In genomic region chr3:108322352-108322751, GRCh38 we compare ENCODE assay signal across 13 cellular contexts. TPM values are rescaled to one million over a fixed set of nuclear protein-coding genes. Genes with fewer than 3 reads are reported as not detected.
DNase-seq lines count a peak whose midpoint lies in the region; ATAC-seq and TF ChIP-seq lines count a peak whose summit lies in the region.
"Had no signal": no experiment of that assay in that cellular context is flagged by ENCODE, and none has a peak within 500 bp of the region (broad histone marks: within the 10 kb centered on the region; RNA-seq: fewer than 3 reads in every experiment).

No MANE protein-coding gene starts in this region.

- ATAC-seq in T-cell (replicated peaks in 1 of 4), result peak in 2 of 4 experiments; percentile 32 to 40
- no peak for ATAC-seq in PC-3
- ATAC-seq: psoas muscle had no signal

- POLR2A ChIA-PET in T-cell (lab: Charles Lee) (interaction anchor here in 1 of 2 donors (0.6 to 0.7 kb wide), 2 partner anchors 99 to 168 kb away, joined by 3 read pairs; no protein-coding TSS in a partner anchor), PC-3 (lab: Charles Lee; ENCODE audit: unreplicated experiment) (no interaction called here), Caco-2 (lab: Charles Lee) (no interaction called here)

- H3K27me3 ChIP-seq in PC-3 (ENCODE audit: low read length), result no peaks in the 10 kb centered on the region
- peaks cover 25% of the 10 kb centered on the region for H3K27me3 ChIP-seq in left ventricle myocardium inferior (ENCODE audit: low read depth)
- H3K27me3 ChIP-seq in Caco-2 (replicated peaks; ENCODE audit: control insufficient read depth, insufficient read depth, low read length), result no peaks in the 10 kb centered on the region

- no peak overlapping the region for H2AFZ ChIP-seq in PC-3 (ENCODE audit: low read length)

- H3K36me3 ChIP-seq in PC-3 (ENCODE audit: low read depth, low read length) (no peaks in the 10 kb centered on the region), left ventricle myocardium inferior (no peaks in the 10 kb centered on the region), Caco-2 (ENCODE audit: control insufficient read depth, insufficient read depth, low read length) (no peaks in the 10 kb centered on the region)

- BruUV-seq in PC-3 (replicated peaks; lab: Mats Ljungman, UMichigan), result no TSS peak
- no TSS peak for BruUV-seq in Caco-2 (replicated peaks; lab: Mats Ljungman, UMichigan)

- peaks cover 3% of the 10 kb centered on the region for H3K36me3 Mint-ChIP-seq in T-cell
- H3K36me3 Mint-ChIP-seq in Caco-2 (ENCODE audit: insufficient read depth, unreplicated experiment), result no peaks in the 10 kb centered on the region

- H4K20me1 ChIP-seq in PC-3 (ENCODE audit: low read length), result no peaks in the 10 kb centered on the region

- no peak overlapping the region for H3K9ac ChIP-seq in PC-3 (ENCODE audit: low read length)

- intact Hi-C loops in PC-3 (cut with micrococcal nuclease) (no loop called here), left ventricle myocardium inferior (cut with micrococcal nuclease) (no loop called here), Caco-2 (cut with micrococcal nuclease; ENCODE audit: unreplicated experiment) (loop anchor here (1.0 kb wide), 1 partner anchor 169 kb away; no protein-coding TSS in a partner anchor)

- no peaks in the 10 kb centered on the region for H3F3A ChIP-seq in PC-3 (ENCODE audit: low read length, unreplicated experiment)

- DNase-seq in AG09309 (ENCODE audit: low read depth) (no peak), COLO829 (ENCODE audit: low spot score) (peak; percentile 17), T-cell (peak in 25 of 34 experiments; percentile 1 to 61 (median 14)), epithelial cell of proximal tubule (ENCODE audit: low read depth) (no peak), PC-3 (no peak), left ventricle myocardium inferior (no peak), Caco-2 (no peak)
- no peak for DNase-seq in effector CD4-positive, alpha-beta T cell
- DNase-seq: H9, NCI-H146, psoas muscle had no signal

- H3K4me2 ChIP-seq in PC-3 (ENCODE audit: low read length), result no peak overlapping the region

- peaks cover 0 to 4% (median 0%) of the 10 kb centered on the region in 3 donors for H3K9me3 Mint-ChIP-seq in T-cell
- peaks cover 5% of the 10 kb centered on the region for H3K9me3 Mint-ChIP-seq in Caco-2 (ENCODE audit: unreplicated experiment)
- H3K9me3 Mint-ChIP-seq: H9 had no signal

- H3K9me3 ChIP-seq in PC-3 (ENCODE audit: low read length) (no peaks in the 10 kb centered on the region), left ventricle myocardium inferior (replicated peaks) (no peaks in the 10 kb centered on the region), Caco-2 (no peaks in the 10 kb centered on the region)
- H3K9me3 ChIP-seq: psoas muscle had no signal

- peaks cover 0 to 15% (median 12%) of the 10 kb centered on the region in 3 donors for H3K4me1 Mint-ChIP-seq in T-cell
- peaks cover 12% of the 10 kb centered on the region for H3K4me1 Mint-ChIP-seq in Caco-2 (ENCODE audit: low read depth, unreplicated experiment)

- H3K4me3 Mint-ChIP-seq in T-cell, result no peak overlapping the region
- H3K4me3 Mint-ChIP-seq in Caco-2 (ENCODE audit: unreplicated experiment), result no peak overlapping the region
- H3K4me3 Mint-ChIP-seq: H9 had no signal

- TF ChIP-seq CTCF in AG09309 (IDR thresholded peaks at IDR 0.05; ENCODE audit: control insufficient read depth, insufficient read depth, low read depth, low read length, missing control alignments) (peak; percentile 14), epithelial cell of proximal tubule (conservative IDR thresholded peaks at IDR 0.05; ENCODE audit: low read depth, low read length) (peak; percentile 59), PC-3 (conservative IDR thresholded peaks at IDR 0.05; ENCODE audit: low read depth, low read length) (no peak; the same call in 1 of the 2 replicates), left ventricle myocardium inferior (IDR thresholded peaks at IDR 0.05; ENCODE audit: borderline replicate concordance) (no peak), Caco-2 (IDR thresholded peaks at IDR 0.05; ENCODE audit: insufficient read depth in 1 of 2, low read depth in 1 of 2, low read length in 1 of 2, severe bottlenecking in 1 of 2, unreplicated experiment in 1 of 2) (peak in 1 of 2 experiments; percentile 19)

- CTCF ChIA-PET in T-cell (lab: Charles Lee), result interaction anchor here (0.8 kb wide), 2 partner anchors 25 to 384 kb away, joined by 3 to 4 read pairs; no protein-coding TSS in a partner anchor
- CTCF ChIA-PET in PC-3 (lab: Charles Lee), result no interaction called here
- CTCF ChIA-PET in Caco-2 (lab: Charles Lee), result interaction anchor here (1.0 kb wide), 1 partner anchor 169 kb away, joined by 3 read pairs; no protein-coding TSS in a partner anchor

- H3K4me1 ChIP-seq in PC-3 (ENCODE audit: insufficient read depth, low read length) (peaks cover 11% of the 10 kb centered on the region; the same call in 1 of the 2 replicates), left ventricle myocardium inferior (no peaks in the 10 kb centered on the region), Caco-2 (peaks cover 14% of the 10 kb centered on the region)
- H3K4me1 ChIP-seq: psoas muscle had no signal

- no peaks in the 10 kb centered on the region for H3K9me2 ChIP-seq in PC-3 (replicated peaks; ENCODE audit: low read length)

- no peak overlapping the region for H3K4me3 ChIP-seq in AG09309 (ENCODE audit: control insufficient read depth, low read depth, low read length)
- no peak overlapping the region for H3K4me3 ChIP-seq in epithelial cell of proximal tubule (ENCODE audit: low read depth, low read length)
- H3K4me3 ChIP-seq in PC-3 (ENCODE audit: low read length), result no peak overlapping the region
- H3K4me3 ChIP-seq in left ventricle myocardium inferior, result no peak overlapping the region
- no peak overlapping the region for H3K4me3 ChIP-seq in Caco-2 (ENCODE audit: low read depth, low read length)
- H3K4me3 ChIP-seq: psoas muscle had no signal

- H3K27ac ChIP-seq in PC-3 (ENCODE audit: low read length) (no peak overlapping the region), left ventricle myocardium inferior (replicated peaks) (no peak overlapping the region)
- H3K27ac ChIP-seq: psoas muscle had no signal

- H3K27me3 Mint-ChIP-seq in T-cell (no peaks in the 10 kb centered on the region), Caco-2 (ENCODE audit: insufficient read depth, unreplicated experiment) (no peaks in the 10 kb centered on the region)

- H3K79me2 ChIP-seq in PC-3 (ENCODE audit: low read length), result no peaks in the 10 kb centered on the region

- H3K27ac Mint-ChIP-seq in T-cell (no peak overlapping the region), Caco-2 (ENCODE audit: unreplicated experiment) (no peak overlapping the region)

RNA-seq across cellular contexts. Expression of gene HHLA2, which starts 26.0 kb away (rescaled TPM):
- total RNA-seq in T-cell, result 1 to 10 TPM in 1 of 5 donors, under 1 TPM in 4; 0.28 to 1.5 (median 0.35) TPM
- 0.23 TPM in 1 of 2 replicates, not detected in the other for total RNA-seq in epithelial cell of proximal tubule
- not detected in 2 replicates for total RNA-seq in PC-3 (2014; rRNA removed)
- total RNA-seq in left ventricle myocardium inferior, result not detected
- total RNA-seq in Caco-2 (2022), result 0.50 and 0.91 TPM in 2 replicates
- total RNA-seq: H9, HT1080, psoas muscle, temporal lobe had no signal

Comparison
In these comparisons a context has a peak if more than half of its experiments do, and no peak if none do; other contexts are left out.
1. DNase-seq: peak in COLO829 (single experiment) and T-cell (25 of 34); none in AG09309 (single experiment), epithelial cell of proximal tubule (single experiment), PC-3 (single experiment), left ventricle myocardium inferior (single experiment), Caco-2 (0 of 2) and effector CD4-positive, alpha-beta T cell (single experiment).
2. CTCF ChIP-seq: peak in AG09309 (single experiment) and epithelial cell of proximal tubule (single experiment); none in PC-3 (single experiment) and left ventricle myocardium inferior (single experiment).